In the genomic region with DNA sequence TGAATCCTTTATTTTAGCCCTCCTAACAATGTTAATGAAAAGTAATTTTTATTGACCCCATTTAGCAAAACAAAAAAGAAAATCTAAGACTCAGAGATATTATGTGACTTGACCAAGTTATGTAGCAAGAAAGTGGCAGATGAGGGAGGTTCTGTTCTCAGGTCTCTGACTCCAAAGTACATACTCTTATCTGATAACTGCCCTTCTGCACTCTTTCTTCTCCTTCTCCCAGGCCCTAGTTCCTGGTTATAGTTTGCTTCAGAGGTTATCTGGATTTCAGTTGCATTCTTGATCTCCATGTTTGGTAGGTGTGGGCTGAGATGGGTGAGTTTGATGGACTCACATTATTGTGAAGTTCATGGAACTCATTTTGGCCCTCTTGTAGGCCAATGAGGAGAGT, we compare ENCODE assay signal across 23 cellular contexts. TPM values are rescaled to one million over a fixed set of nuclear protein-coding genes. Genes with fewer than 3 reads are reported as not detected.
DNase-seq lines count a peak whose midpoint lies in the region; ATAC-seq, FAIRE-seq and TF ChIP-seq lines count a peak whose summit lies in the region.
"Had no signal": no experiment of that assay in that cellular context is flagged by ENCODE, and none has a peak within 500 bp of the region (broad histone marks: within the 10 kb centered on the region; RNA-seq: fewer than 3 reads in every experiment).

No MANE protein-coding gene starts in this region.

- H3K4me1 ChIP-seq in Peyer's patch, result peaks cover 0 to 12% (median 5%) of the 10 kb centered on the region in 4 donors
- peaks cover 16% of the 10 kb centered on the region for H3K4me1 ChIP-seq in hepatocyte (ENCODE audit: insufficient read depth)
- H3K4me1 ChIP-seq in mucosa of rectum (ENCODE audit: control insufficient read depth in 2 of 2, insufficient read depth in 2 of 2, low read length in 2 of 2), result peaks cover 12 to 18% of the 10 kb centered on the region in 2 donors
- H3K4me1 ChIP-seq in lower lobe of right lung, result no peaks in the 10 kb centered on the region
- H3K4me1 ChIP-seq: BE2C had no signal

- no peak for DNase-seq in GM12892 (ENCODE audit: insufficient read length)
- DNase-seq in Peyer's patch, result peak in 1 of 3 donors; percentile 46
- peak; percentile 15 for DNase-seq in hepatocyte (ENCODE audit: low spot score)
- DNase-seq in COR-L47 (lab: John Stamatoyannopoulos, UW), result no peak
- no peak for DNase-seq in lower lobe of right lung
- no peak for DNase-seq in AML-193 (lab: John Stamatoyannopoulos, UW)
- DNase-seq: BE2C; C1 segment of cervical spinal cord; CD4-positive, CD25-positive, alpha-beta regulatory T cell; CD8-positive, alpha-beta memory T cell; DMS153; DMS79; GDM1; GOT3; H7; HFFc6 had no signal

- H3K9ac ChIP-seq in mucosa of rectum (ENCODE audit: low read depth in 1 of 2, low read length in 2 of 2), result peak overlapping the region in 1 of 2 donors; percentile 5

- TF ChIP-seq CTCF in Peyer's patch (IDR thresholded peaks at IDR 0.05) (no peak), hepatocyte (IDR thresholded peaks at IDR 0.05; ENCODE audit: poor library complexity) (no peak), lower lobe of right lung (IDR thresholded peaks at IDR 0.05) (no peak)

- H3K9me2 ChIP-seq in hepatocyte (replicated peaks; ENCODE audit: insufficient read depth), result no peaks in the 10 kb centered on the region

- H3K27me3 ChIP-seq in Peyer's patch, result no peaks in the 10 kb centered on the region
- H3K27me3 ChIP-seq in hepatocyte, result no peaks in the 10 kb centered on the region
- H3K27me3 ChIP-seq in mucosa of rectum (ENCODE audit: control insufficient read depth in 2 of 2, insufficient read depth in 2 of 2, low read length in 2 of 2), result no peaks in the 10 kb centered on the region
- H3K27me3 ChIP-seq in lower lobe of right lung (ENCODE audit: low read depth), result no peaks in the 10 kb centered on the region
- H3K27me3 ChIP-seq: BE2C had no signal

- no peaks in the 10 kb centered on the region for H3K79me2 ChIP-seq in hepatocyte

- intact Hi-C loops in lower lobe of right lung (cut with DNase I), result no loop called here

- no peak overlapping the region for H3K4me3 ChIP-seq in Peyer's patch
- no peak overlapping the region for H3K4me3 ChIP-seq in hepatocyte
- H3K4me3 ChIP-seq in mucosa of rectum (ENCODE audit: low read length in 2 of 2), result peak overlapping the region in 1 of 2 donors; percentile 31
- H3K4me3 ChIP-seq in lower lobe of right lung, result no peak overlapping the region

- H3K27ac ChIP-seq in Peyer's patch (peak overlapping the region in 3 of 4 donors; percentile 60 to 88 (median 77)), hepatocyte (peak overlapping the region; percentile 78), mucosa of rectum (ENCODE audit: low read depth in 2 of 2, low read length in 2 of 2) (peak overlapping the region; percentile 81 to 89), lower lobe of right lung (no peak overlapping the region)

- no peak overlapping the region for H2AFZ ChIP-seq in hepatocyte

- H3K36me3 ChIP-seq in Peyer's patch (no peaks in the 10 kb centered on the region), hepatocyte (replicated peaks; ENCODE audit: insufficient read depth, low read depth) (no peaks in the 10 kb centered on the region), mucosa of rectum (ENCODE audit: control insufficient read depth in 2 of 2, insufficient read depth in 2 of 2, low read length in 2 of 2) (no peaks in the 10 kb centered on the region), lower lobe of right lung (no peaks in the 10 kb centered on the region)
- H3K36me3 ChIP-seq: BE2C had no signal

- TF ChIP-seq POLR2A in GM12892 (IDR thresholded peaks at IDR 0.05; ENCODE audit: low read depth, low read length), result no peak
- no peak for TF ChIP-seq POLR2A in Peyer's patch (IDR thresholded peaks at IDR 0.05)

- peak; percentile 46 for FAIRE-seq in GM12892 (lab: Jason Lieb, UNC)
- FAIRE-seq: HepG2 had no signal

- no peak for ATAC-seq in lower lobe of right lung
- no peak for ATAC-seq in GM21619 (IDR thresholded peaks at IDR 0.05; ENCODE audit: unreplicated experiment)
- ATAC-seq: HCT116, HepG2 had no signal

- peak overlapping the region; percentile 18 for H3K4me2 ChIP-seq in hepatocyte

- no peaks in the 10 kb centered on the region for H4K20me1 ChIP-seq in hepatocyte (ENCODE audit: insufficient read depth, poor library complexity, severe bottlenecking)

- no peaks in the 10 kb centered on the region for H3K9me3 ChIP-seq in Peyer's patch
- peaks cover 5% of the 10 kb centered on the region for H3K9me3 ChIP-seq in hepatocyte (ENCODE audit: low read depth)
- H3K9me3 ChIP-seq in mucosa of rectum (ENCODE audit: control insufficient read depth in 2 of 2, low read length in 2 of 2), result peaks cover 0 to 3% of the 10 kb centered on the region in 2 donors
- peaks cover 11% of the 10 kb centered on the region for H3K9me3 ChIP-seq in lower lobe of right lung
- H3K9me3 ChIP-seq: BE2C had no signal

RNA-seq across cellular contexts. Expression of a gene that starts 4.5 kb away (rescaled TPM):
- not detected for polyA plus RNA-seq in GM12892 (2012; ENCODE audit: missing spikeins)
- total RNA-seq in Peyer's patch (not detected), hepatocyte (not detected in 2 replicates), lower lobe of right lung (not detected)
- not detected in 2 replicates for polyA plus RNA-seq in hepatocyte
- total RNA-seq: A172; CD4-positive, CD25-positive, alpha-beta regulatory T cell; CD8-positive, alpha-beta memory T cell; Daoy; H7; HepG2; HFFc6 had no signal
- polyA plus RNA-seq: CD4-positive, CD25-positive, alpha-beta regulatory T cell; CD8-positive, alpha-beta memory T cell; HepG2; IgD-negative memory B cell had no signal

RNA-seq across cellular contexts. Expression of a gene that starts 10.5 kb away (rescaled TPM):
- not detected for polyA plus RNA-seq in GM12892 (2012; ENCODE audit: missing spikeins)
- total RNA-seq in Peyer's patch (not detected), hepatocyte (not detected in 2 replicates), lower lobe of right lung (not detected)
- not detected in 2 replicates for polyA plus RNA-seq in hepatocyte
- total RNA-seq: A172; CD4-positive, CD25-positive, alpha-beta regulatory T cell; CD8-positive, alpha-beta memory T cell; Daoy; H7; HepG2; HFFc6 had no signal
- polyA plus RNA-seq: CD4-positive, CD25-positive, alpha-beta regulatory T cell; CD8-positive, alpha-beta memory T cell; HepG2; IgD-negative memory B cell had no signal

RNA-seq across cellular contexts. Expression of a gene that starts 19.1 kb away (rescaled TPM):
- not detected for polyA plus RNA-seq in GM12892 (2012; ENCODE audit: missing spikeins)
- not detected for total RNA-seq in Peyer's patch
- not detected in 2 replicates for total RNA-seq in hepatocyte
- polyA plus RNA-seq in hepatocyte, result not detected in 2 replicates
- total RNA-seq in lower lobe of right lung, result not detected
- total RNA-seq: A172; CD4-positive, CD25-positive, alpha-beta regulatory T cell; CD8-positive, alpha-beta memory T cell; Daoy; H7; HepG2; HFFc6 had no signal
- polyA plus RNA-seq: CD4-positive, CD25-positive, alpha-beta regulatory T cell; CD8-positive, alpha-beta memory T cell; HepG2; IgD-negative memory B cell had no signal

RNA-seq across cellular contexts. Expression of a gene that starts 35.3 kb away (rescaled TPM):
- not detected for polyA plus RNA-seq in GM12892 (2012; ENCODE audit: missing spikeins)
- total RNA-seq in Peyer's patch, result not detected
- 0.23 TPM in 1 of 2 replicates, not detected in the other for total RNA-seq in hepatocyte
- not detected in 2 replicates for polyA plus RNA-seq in hepatocyte
- total RNA-seq in lower lobe of right lung, result not detected
- total RNA-seq: A172; CD4-positive, CD25-positive, alpha-beta regulatory T cell; CD8-positive, alpha-beta memory T cell; Daoy; H7; HepG2; HFFc6 had no signal
- polyA plus RNA-seq: CD4-positive, CD25-positive, alpha-beta regulatory T cell; CD8-positive, alpha-beta memory T cell; IgD-negative memory B cell had no signal
